Comparison of ENCODE assay signal across 18 cellular contexts in genomic region chr4:6425336-6425735, GRCh38. TPM values are rescaled to one million over a fixed set of nuclear protein-coding genes. Genes with fewer than 3 reads are reported as not detected.
"Had no signal": no experiment of that assay in that cellular context is flagged by ENCODE, and none has a peak within 500 bp of the region (broad histone marks: within the 10 kb centered on the region; RNA-seq: fewer than 3 reads in every experiment).

No MANE protein-coding gene starts in this region.

- DNase-seq: activated CD4-positive, alpha-beta T cell treated with anti-CD3 and anti-CD28 coated beads, Interleukin-2, amount 50 U/mL, for 4 hours; activated CD4-positive, CD25-positive, alpha-beta regulatory T cell treated with anti-CD3 and anti-CD28 coated beads, Interleukin-2, amount 50 U/mL, for 72 hours; activated gamma-delta T cell; activated T-cell treated with anti-CD3 and anti-CD28 coated beads, Interleukin-2, amount 50 U/mL, for 48 hours; foreskin keratinocyte; nephron progenitor cell; retina; stimulated activated CD4-positive, alpha-beta T cell treated with anti-CD3 and anti-CD28 coated beads, Interleukin-15, amount 100 ng/mL, for 24 hours; stimulated activated CD4-positive, alpha-beta T cell treated with anti-CD3 and anti-CD28 coated beads, Interleukin-4, amount 100 ng/mL, for 24 hours; stomach had no signal

- H3K9me3 ChIP-seq: left lung, stomach, thoracic aorta had no signal

- H3K27me3 ChIP-seq: dorsolateral prefrontal cortex, foreskin keratinocyte had no signal

- H3K4me1 ChIP-seq: foreskin keratinocyte, left lung, parathyroid adenoma, stomach had no signal

- H2AFZ ChIP-seq: parathyroid adenoma had no signal

- H3K27ac ChIP-seq: foreskin keratinocyte, left lung, parathyroid adenoma, stomach, thoracic aorta had no signal

- H3K27ac Mint-ChIP-seq: activated naive CD8-positive, alpha-beta T cell; nephron progenitor cell; T-helper 2 cell treated with Interferon-gamma antibody and Interleukin-4, amounts not matched to agents 5 μg/mL and 100 μg/mL, for 36 hours had no signal

- FAIRE-seq: islet of Langerhans had no signal

- H3K36me3 Mint-ChIP-seq: activated naive CD8-positive, alpha-beta T cell had no signal

- ATAC-seq: foreskin keratinocyte, left lung had no signal

- H3K9me3 Mint-ChIP-seq: nephron progenitor cell; T-helper 2 cell treated with Interferon-gamma antibody and Interleukin-4, amounts not matched to agents 5 μg/mL and 100 μg/mL, for 36 hours had no signal

- H3K36me3 ChIP-seq: left lung, stomach, thoracic aorta had no signal

- H3K9ac ChIP-seq: parathyroid adenoma had no signal

- H3K4me3 Mint-ChIP-seq: activated naive CD8-positive, alpha-beta T cell; nephron progenitor cell; T-helper 2 cell treated with Interferon-gamma antibody and Interleukin-4, amounts not matched to agents 5 μg/mL and 100 μg/mL, for 36 hours had no signal

- H3K79me2 ChIP-seq: parathyroid adenoma had no signal

- H3K4me3 ChIP-seq: dorsolateral prefrontal cortex, left lung, stomach, thoracic aorta had no signal

RNA-seq across cellular contexts. Expression of gene PPP2R2C, which starts 47.1 kb away (rescaled TPM):
- total RNA-seq: skeletal muscle tissue had no signal
